ENCODE assay signal across 11 cellular contexts in the genomic region with DNA sequence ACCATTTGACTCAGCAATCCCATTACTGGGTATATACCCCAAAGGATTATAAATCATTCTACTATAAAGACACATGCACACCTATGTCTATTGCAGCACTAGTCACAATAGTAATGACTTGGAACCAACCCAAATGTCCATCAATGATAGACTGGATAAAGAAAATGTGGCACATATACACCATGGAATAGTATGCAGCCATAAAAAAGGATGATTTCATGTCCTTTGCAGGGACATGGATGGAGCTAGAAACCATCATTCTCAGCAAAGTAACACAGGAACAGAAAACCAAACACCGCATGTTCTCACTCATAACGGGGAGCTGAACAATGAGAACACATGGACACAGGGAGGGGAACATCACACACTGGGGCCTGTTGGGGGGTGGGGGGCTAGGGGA. TPM values are rescaled to one million over a fixed set of nuclear protein-coding genes. Genes with fewer than 3 reads are reported as not detected.
"Had no signal": no experiment of that assay in that cellular context is flagged by ENCODE, and none has a peak within 500 bp of the region (broad histone marks: within the 10 kb centered on the region; RNA-seq: fewer than 3 reads in every experiment).

No MANE protein-coding gene starts in this region.

RNA-seq across cellular contexts. Expression of gene ALOX12, which starts 44.9 kb away (rescaled TPM):
- total RNA-seq: activated B cell treated with CpG ODN at 0.5 μM for 24 hours; activated CD4-positive, alpha-beta memory T cell treated with anti-CD3 and anti-CD28 coated beads for 36 hours; activated CD4-positive, alpha-beta memory T cell treated with anti-CD3 and anti-CD28 coated beads, Interleukin-2, amount 10 ng/mL, durations not matched to agents 7 days and 5 days; activated CD4-positive, alpha-beta T cell treated with anti-CD3 and anti-CD28 coated beads for 36 hours; activated CD4-positive, alpha-beta T cell treated with anti-CD3 and anti-CD28 coated beads, Interleukin-2, amount 10 ng/mL, durations not matched to agents 24 days and 14 days; activated CD4-positive, alpha-beta T cell treated with anti-CD3 and anti-CD28 coated beads, Interleukin-2, amount 10 ng/mL, durations not matched to agents 7 days and 5 days; activated CD8-positive, alpha-beta memory T cell treated with anti-CD3 and anti-CD28 coated beads for 36 hours; activated CD8-positive, alpha-beta memory T cell treated with anti-CD3 and anti-CD28 coated beads, Interleukin-2, amount 10 ng/mL, durations not matched to agents 7 days and 5 days; activated CD8-positive, alpha-beta T cell treated with anti-CD3 and anti-CD28 coated beads for 36 hours; T-helper 1 cell treated with Interleukin-12 subunit alpha and Interleukin-12 subunit beta and Interleukin-4 antibody, amounts not matched to agents 30 ng/mL and 1 ng/mL, for 36 hours; T-helper 2 cell treated with Interferon-gamma antibody and Interleukin-4, amounts not matched to agents 100 ng/mL and 5 ng/mL, for 36 hours had no signal
